Comparison of ENCODE assay signal across 15 cellular contexts in the genomic region with DNA sequence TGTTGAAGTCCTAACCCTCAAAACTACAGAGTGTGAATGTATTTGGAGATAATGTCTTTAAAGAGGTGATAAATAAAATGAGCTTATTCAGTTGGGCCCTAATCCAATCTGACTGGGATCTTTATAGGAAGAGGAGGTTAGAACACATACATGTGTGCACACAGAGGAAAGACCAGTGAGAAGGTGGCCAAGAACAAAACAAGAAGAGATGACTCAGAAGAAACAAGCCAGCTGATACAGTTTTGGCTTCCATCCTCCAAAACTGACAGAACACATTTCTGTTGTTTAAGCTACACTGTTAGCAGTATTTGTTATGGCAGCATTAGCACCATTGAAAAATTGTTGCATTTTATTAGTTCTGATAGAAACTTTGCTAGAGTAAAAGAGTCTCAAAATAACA.
A peak's percentile ranks its signal among the peaks of the same experiment; 100 is the strongest.
DNase-seq lines count a peak whose midpoint lies in the region; ATAC-seq and TF ChIP-seq lines count a peak whose summit lies in the region.
"Had no signal": no experiment of that assay in that cellular context is flagged by ENCODE, and none has a peak within 500 bp of the region (broad histone marks: within the 10 kb centered on the region; RNA-seq: fewer than 3 reads in every experiment).

No MANE protein-coding gene starts in this region.

- H3K4me1 ChIP-seq in colonic mucosa, result no peaks in the 10 kb centered on the region

- H3K27me3 ChIP-seq in colonic mucosa, result no peaks in the 10 kb centered on the region

- no peak for TF ChIP-seq POLR2A in lower leg skin (IDR thresholded peaks at IDR 0.05)

- intact Hi-C loops in colonic mucosa (cut with DNase I), result no loop called here
- intact Hi-C loops in lower leg skin (cut with DNase I; ENCODE audit: low total_unique reads), result no loop called here

- no peak overlapping the region for H3K27ac ChIP-seq in colonic mucosa
- H3K27ac ChIP-seq: C4-2B had no signal

- H3K4me3 ChIP-seq in epithelial cell of esophagus (ENCODE audit: low read length) (no peak overlapping the region), colonic mucosa (no peak overlapping the region), lower leg skin (ENCODE audit: low read depth, poor library complexity, severe bottlenecking) (no peak overlapping the region)

- no peak overlapping the region for H3K9ac ChIP-seq in colonic mucosa (ENCODE audit: low read depth in 2 of 2, low read length in 2 of 2)

- DNase-seq in HCEC 1CT (peak; percentile 27), RPMI7951 (ENCODE audit: low read depth) (peak; percentile 5), epithelial cell of esophagus (ENCODE audit: low read depth) (peak; percentile 8), omental fat pad (ENCODE audit: low spot score) (no peak), GM19240 (ENCODE audit: insufficient read length, low spot score) (no peak), colonic mucosa (no peak), lower leg skin (ENCODE audit: low spot score in 2 of 2) (no peak)
- no peak for DNase-seq in activated CD8-positive, alpha-beta memory T cell treated with anti-CD3 and anti-CD28 coated beads, Interleukin-2, amount 50 U/mL, for 4 hours
- DNase-seq: DMS153, HFFc6, KG1, NCI-H1105 treated with DMSO at 0.1 percent for 48 hours, NCI-H187 treated with DMSO at 0.1 percent for 48 hours, NCI-H2171 had no signal

- TF ChIP-seq CTCF in epithelial cell of esophagus (IDR thresholded peaks at IDR 0.05; ENCODE audit: insufficient read depth, low read depth, low read length, missing control alignments), result no peak
- no peak for TF ChIP-seq CTCF in omental fat pad (IDR thresholded peaks at IDR 0.05)
- no peak for TF ChIP-seq CTCF in colonic mucosa (IDR thresholded peaks at IDR 0.05)
- TF ChIP-seq CTCF in lower leg skin (IDR thresholded peaks at IDR 0.05), result no peak

- no peaks in the 10 kb centered on the region for H3K9me3 ChIP-seq in colonic mucosa

- no peaks in the 10 kb centered on the region for H3K36me3 ChIP-seq in colonic mucosa

- ATAC-seq in omental fat pad (ENCODE audit: low FRiP score), result peak; percentile 37

Comparison
In these comparisons a context has a peak if more than half of its experiments do, and no peak if none do; other contexts are left out.
1. DNase-seq: peak in HCEC 1CT (single experiment), RPMI7951 (single experiment) and epithelial cell of esophagus (single experiment); none in omental fat pad (single experiment), GM19240 (single experiment), activated CD8-positive, alpha-beta memory T cell treated with anti-CD3 and anti-CD28 coated beads, Interleukin-2, amount 50 U/mL, for 4 hours (single experiment), colonic mucosa (single experiment) and lower leg skin (0 of 2).